1 cellular context compared by ENCODE assay signal in the genomic region with DNA sequence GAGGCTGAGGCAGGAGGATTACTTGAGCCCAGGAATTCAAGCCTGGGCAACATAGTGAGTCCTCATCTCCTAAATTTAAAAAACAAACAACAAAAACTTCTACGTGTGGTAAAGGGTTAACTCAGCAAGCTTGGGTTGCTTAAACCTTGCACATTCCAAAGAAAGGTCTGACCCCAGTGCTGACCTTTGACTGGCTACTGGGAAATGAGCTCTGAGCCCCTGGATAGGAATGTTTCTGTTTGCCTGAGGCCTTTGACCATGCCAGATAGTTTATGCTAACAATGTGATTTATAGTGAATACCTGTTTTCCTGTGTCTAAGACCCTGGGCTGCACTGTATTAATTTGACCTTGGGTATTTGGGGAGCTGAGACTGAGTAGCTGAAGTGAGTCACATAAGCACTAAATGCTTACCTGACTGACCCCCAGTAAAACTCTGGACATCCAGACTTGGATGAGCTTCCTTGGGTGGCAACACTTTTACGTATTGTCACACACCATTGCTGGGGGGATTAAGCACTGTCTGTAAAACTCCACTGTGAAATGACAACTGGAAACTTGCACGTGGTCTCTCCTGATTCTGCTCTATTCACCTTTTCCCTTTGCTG.
A peak's percentile ranks its signal among the peaks of the same experiment; 100 is the strongest.
TF ChIP-seq lines count a peak whose summit lies in the region.

No MANE protein-coding gene starts in this region.

TF ChIP-seq in HepG2, 621 proteins besides CTCF, POLR2A, EP300 and RAD21 (continued from another document and continues in another):
- TF ChIP-seq, protein P1, sequence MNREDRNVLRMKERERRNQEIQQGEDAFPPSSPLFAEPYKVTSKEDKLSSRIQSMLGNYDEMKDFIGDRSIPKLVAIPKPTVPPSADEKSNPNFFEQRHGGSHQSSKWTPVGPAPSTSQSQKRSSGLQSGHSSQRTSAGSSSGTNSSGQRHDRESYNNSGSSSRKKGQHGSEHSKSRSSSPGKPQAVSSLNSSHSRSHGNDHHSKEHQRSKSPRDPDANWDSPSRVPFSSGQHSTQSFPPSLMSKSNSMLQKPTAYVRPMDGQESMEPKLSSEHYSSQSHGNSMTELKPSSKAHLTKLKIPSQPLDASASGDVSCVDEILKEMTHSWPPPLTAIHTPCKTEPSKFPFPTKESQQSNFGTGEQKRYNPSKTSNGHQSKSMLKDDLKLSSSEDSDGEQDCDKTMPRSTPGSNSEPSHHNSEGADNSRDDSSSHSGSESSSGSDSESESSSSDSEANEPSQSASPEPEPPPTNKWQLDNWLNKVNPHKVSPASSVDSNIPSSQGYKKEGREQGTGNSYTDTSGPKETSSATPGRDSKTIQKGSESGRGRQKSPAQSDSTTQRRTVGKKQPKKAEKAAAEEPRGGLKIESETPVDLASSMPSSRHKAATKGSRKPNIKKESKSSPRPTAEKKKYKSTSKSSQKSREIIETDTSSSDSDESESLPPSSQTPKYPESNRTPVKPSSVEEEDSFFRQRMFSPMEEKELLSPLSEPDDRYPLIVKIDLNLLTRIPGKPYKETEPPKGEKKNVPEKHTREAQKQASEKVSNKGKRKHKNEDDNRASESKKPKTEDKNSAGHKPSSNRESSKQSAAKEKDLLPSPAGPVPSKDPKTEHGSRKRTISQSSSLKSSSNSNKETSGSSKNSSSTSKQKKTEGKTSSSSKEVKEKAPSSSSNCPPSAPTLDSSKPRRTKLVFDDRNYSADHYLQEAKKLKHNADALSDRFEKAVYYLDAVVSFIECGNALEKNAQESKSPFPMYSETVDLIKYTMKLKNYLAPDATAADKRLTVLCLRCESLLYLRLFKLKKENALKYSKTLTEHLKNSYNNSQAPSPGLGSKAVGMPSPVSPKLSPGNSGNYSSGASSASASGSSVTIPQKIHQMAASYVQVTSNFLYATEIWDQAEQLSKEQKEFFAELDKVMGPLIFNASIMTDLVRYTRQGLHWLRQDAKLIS (CRISPR knock-in tag; IDR thresholded peaks at IDR 0.05): no peak
- TF ChIP-seq NCOA5 (CRISPR knock-in tag; IDR thresholded peaks at IDR 0.05): no peak
- TF ChIP-seq, protein P2, sequence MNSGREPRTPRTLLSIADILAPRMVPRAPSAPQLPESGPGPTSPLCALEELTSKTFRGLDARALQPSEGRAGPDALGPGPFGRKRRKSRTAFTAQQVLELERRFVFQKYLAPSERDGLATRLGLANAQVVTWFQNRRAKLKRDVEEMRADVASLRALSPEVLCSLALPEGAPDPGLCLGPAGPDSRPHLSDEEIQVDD (CRISPR knock-in tag; IDR thresholded peaks at IDR 0.05; ENCODE audit: borderline replicate concordance): no peak
- TF ChIP-seq, protein P3, sequence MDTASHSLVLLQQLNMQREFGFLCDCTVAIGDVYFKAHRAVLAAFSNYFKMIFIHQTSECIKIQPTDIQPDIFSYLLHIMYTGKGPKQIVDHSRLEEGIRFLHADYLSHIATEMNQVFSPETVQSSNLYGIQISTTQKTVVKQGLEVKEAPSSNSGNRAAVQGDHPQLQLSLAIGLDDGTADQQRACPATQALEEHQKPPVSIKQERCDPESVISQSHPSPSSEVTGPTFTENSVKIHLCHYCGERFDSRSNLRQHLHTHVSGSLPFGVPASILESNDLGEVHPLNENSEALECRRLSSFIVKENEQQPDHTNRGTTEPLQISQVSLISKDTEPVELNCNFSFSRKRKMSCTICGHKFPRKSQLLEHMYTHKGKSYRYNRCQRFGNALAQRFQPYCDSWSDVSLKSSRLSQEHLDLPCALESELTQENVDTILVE (CRISPR knock-in tag; IDR thresholded peaks at IDR 0.05): peak; percentile 56; the same call in 1 of the 2 replicates
- no peak for TF ChIP-seq FOXK2 (IDR thresholded peaks at IDR 0.05)
- no peak for TF ChIP-seq ZNF33B (CRISPR knock-in tag; IDR thresholded peaks at IDR 0.05)
- peak; percentile 95 for TF ChIP-seq RXRB (CRISPR knock-in tag; IDR thresholded peaks at IDR 0.05; ENCODE audit: borderline replicate concordance)
- no peak for TF ChIP-seq SP140L (CRISPR knock-in tag; IDR thresholded peaks at IDR 0.05; ENCODE audit: borderline replicate concordance)
- TF ChIP-seq ZNF569 (CRISPR knock-in tag; IDR thresholded peaks at IDR 0.05; ENCODE audit: borderline replicate concordance): no peak
- no peak for TF ChIP-seq NPAS2 (CRISPR knock-in tag; IDR thresholded peaks at IDR 0.05; ENCODE audit: borderline replicate concordance)
- TF ChIP-seq, protein P4, sequence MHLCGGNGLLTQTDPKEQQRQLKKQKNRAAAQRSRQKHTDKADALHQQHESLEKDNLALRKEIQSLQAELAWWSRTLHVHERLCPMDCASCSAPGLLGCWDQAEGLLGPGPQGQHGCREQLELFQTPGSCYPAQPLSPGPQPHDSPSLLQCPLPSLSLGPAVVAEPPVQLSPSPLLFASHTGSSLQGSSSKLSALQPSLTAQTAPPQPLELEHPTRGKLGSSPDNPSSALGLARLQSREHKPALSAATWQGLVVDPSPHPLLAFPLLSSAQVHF (CRISPR knock-in tag; IDR thresholded peaks at IDR 0.05): no peak
- peak; percentile 54; the same call in 1 of the 2 replicates for TF ChIP-seq SNAI1 (CRISPR knock-in tag; IDR thresholded peaks at IDR 0.05; ENCODE audit: borderline replicate concordance)
- TF ChIP-seq ZNF367 (CRISPR knock-in tag; IDR thresholded peaks at IDR 0.05; ENCODE audit: borderline replicate concordance): no peak
- TF ChIP-seq, protein P5, sequence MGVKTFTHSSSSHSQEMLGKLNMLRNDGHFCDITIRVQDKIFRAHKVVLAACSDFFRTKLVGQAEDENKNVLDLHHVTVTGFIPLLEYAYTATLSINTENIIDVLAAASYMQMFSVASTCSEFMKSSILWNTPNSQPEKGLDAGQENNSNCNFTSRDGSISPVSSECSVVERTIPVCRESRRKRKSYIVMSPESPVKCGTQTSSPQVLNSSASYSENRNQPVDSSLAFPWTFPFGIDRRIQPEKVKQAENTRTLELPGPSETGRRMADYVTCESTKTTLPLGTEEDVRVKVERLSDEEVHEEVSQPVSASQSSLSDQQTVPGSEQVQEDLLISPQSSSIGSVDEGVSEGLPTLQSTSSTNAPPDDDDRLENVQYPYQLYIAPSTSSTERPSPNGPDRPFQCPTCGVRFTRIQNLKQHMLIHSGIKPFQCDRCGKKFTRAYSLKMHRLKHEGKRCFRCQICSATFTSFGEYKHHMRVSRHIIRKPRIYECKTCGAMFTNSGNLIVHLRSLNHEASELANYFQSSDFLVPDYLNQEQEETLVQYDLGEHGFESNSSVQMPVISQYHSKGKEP (CRISPR knock-in tag; IDR thresholded peaks at IDR 0.05): no peak
- TF ChIP-seq, protein P6, sequence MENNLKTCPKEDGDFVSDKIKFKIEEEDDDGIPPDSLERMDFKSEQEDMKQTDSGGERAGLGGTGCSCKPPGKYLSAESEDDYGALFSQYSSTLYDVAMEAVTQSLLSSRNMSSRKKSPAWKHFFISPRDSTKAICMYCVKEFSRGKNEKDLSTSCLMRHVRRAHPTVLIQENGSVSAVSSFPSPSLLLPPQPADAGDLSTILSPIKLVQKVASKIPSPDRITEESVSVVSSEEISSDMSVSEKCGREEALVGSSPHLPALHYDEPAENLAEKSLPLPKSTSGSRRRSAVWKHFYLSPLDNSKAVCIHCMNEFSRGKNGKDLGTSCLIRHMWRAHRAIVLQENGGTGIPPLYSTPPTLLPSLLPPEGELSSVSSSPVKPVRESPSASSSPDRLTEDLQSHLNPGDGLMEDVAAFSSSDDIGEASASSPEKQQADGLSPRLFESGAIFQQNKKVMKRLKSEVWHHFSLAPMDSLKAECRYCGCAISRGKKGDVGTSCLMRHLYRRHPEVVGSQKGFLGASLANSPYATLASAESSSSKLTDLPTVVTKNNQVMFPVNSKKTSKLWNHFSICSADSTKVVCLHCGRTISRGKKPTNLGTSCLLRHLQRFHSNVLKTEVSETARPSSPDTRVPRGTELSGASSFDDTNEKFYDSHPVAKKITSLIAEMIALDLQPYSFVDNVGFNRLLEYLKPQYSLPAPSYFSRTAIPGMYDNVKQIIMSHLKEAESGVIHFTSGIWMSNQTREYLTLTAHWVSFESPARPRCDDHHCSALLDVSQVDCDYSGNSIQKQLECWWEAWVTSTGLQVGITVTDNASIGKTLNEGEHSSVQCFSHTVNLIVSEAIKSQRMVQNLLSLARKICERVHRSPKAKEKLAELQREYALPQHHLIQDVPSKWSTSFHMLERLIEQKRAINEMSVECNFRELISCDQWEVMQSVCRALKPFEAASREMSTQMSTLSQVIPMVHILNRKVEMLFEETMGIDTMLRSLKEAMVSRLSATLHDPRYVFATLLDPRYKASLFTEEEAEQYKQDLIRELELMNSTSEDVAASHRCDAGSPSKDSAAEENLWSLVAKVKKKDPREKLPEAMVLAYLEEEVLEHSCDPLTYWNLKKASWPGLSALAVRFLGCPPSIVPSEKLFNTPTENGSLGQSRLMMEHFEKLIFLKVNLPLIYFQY (CRISPR knock-in tag; IDR thresholded peaks at IDR 0.05; ENCODE audit: borderline replicate concordance): 0 out of 2 replicates have a peak, but pooled peaks have one; percentile 31
- TF ChIP-seq ZNF674 (CRISPR knock-in tag; IDR thresholded peaks at IDR 0.05; ENCODE audit: low read depth): no peak
- TF ChIP-seq ZNF552 (CRISPR knock-in tag; IDR thresholded peaks at IDR 0.05; ENCODE audit: borderline replicate concordance): no peak
- TF ChIP-seq, protein P7, sequence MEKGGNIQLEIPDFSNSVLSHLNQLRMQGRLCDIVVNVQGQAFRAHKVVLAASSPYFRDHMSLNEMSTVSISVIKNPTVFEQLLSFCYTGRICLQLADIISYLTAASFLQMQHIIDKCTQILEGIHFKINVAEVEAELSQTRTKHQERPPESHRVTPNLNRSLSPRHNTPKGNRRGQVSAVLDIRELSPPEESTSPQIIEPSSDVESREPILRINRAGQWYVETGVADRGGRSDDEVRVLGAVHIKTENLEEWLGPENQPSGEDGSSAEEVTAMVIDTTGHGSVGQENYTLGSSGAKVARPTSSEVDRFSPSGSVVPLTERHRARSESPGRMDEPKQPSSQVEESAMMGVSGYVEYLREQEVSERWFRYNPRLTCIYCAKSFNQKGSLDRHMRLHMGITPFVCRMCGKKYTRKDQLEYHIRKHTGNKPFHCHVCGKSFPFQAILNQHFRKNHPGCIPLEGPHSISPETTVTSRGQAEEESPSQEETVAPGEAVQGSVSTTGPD (CRISPR knock-in tag; IDR thresholded peaks at IDR 0.05): peak; percentile 77; the same call in 1 of the 2 replicates
- TF ChIP-seq ZFY (CRISPR knock-in tag; IDR thresholded peaks at IDR 0.05): no peak
- TF ChIP-seq ZNF550 (CRISPR knock-in tag; IDR thresholded peaks at IDR 0.05; ENCODE audit: borderline replicate concordance): no peak
- TF ChIP-seq ZNF816 (CRISPR knock-in tag; IDR thresholded peaks at IDR 0.05; ENCODE audit: borderline replicate concordance): no peak
- TF ChIP-seq, protein P8, sequence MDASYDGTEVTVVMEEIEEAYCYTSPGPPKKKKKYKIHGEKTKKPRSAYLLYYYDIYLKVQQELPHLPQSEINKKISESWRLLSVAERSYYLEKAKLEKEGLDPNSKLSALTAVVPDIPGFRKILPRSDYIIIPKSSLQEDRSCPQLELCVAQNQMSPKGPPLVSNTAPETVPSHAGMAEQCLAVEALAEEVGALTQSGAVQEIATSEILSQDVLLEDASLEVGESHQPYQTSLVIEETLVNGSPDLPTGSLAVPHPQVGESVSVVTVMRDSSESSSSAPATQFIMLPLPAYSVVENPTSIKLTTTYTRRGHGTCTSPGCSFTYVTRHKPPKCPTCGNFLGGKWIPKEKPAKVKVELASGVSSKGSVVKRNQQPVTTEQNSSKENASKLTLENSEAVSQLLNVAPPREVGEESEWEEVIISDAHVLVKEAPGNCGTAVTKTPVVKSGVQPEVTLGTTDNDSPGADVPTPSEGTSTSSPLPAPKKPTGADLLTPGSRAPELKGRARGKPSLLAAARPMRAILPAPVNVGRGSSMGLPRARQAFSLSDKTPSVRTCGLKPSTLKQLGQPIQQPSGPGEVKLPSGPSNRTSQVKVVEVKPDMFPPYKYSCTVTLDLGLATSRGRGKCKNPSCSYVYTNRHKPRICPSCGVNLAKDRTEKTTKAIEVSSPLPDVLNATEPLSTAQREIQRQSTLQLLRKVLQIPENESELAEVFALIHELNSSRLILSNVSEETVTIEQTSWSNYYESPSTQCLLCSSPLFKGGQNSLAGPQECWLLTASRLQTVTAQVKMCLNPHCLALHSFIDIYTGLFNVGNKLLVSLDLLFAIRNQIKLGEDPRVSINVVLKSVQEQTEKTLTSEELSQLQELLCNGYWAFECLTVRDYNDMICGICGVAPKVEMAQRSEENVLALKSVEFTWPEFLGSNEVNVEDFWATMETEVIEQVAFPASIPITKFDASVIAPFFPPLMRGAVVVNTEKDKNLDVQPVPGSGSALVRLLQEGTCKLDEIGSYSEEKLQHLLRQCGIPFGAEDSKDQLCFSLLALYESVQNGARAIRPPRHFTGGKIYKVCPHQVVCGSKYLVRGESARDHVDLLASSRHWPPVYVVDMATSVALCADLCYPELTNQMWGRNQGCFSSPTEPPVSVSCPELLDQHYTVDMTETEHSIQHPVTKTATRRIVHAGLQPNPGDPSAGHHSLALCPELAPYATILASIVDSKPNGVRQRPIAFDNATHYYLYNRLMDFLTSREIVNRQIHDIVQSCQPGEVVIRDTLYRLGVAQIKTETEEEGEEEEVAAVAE (CRISPR knock-in tag; IDR thresholded peaks at IDR 0.05; ENCODE audit: borderline replicate concordance): peak; percentile 77; the same call in 1 of the 2 replicates
- no peak for TF ChIP-seq ZNF567 (CRISPR knock-in tag; IDR thresholded peaks at IDR 0.05; ENCODE audit: borderline replicate concordance)
- TF ChIP-seq, protein P9, sequence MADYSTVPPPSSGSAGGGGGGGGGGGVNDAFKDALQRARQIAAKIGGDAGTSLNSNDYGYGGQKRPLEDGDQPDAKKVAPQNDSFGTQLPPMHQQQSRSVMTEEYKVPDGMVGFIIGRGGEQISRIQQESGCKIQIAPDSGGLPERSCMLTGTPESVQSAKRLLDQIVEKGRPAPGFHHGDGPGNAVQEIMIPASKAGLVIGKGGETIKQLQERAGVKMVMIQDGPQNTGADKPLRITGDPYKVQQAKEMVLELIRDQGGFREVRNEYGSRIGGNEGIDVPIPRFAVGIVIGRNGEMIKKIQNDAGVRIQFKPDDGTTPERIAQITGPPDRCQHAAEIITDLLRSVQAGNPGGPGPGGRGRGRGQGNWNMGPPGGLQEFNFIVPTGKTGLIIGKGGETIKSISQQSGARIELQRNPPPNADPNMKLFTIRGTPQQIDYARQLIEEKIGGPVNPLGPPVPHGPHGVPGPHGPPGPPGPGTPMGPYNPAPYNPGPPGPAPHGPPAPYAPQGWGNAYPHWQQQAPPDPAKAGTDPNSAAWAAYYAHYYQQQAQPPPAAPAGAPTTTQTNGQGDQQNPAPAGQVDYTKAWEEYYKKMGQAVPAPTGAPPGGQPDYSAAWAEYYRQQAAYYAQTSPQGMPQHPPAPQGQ (CRISPR knock-in tag; IDR thresholded peaks at IDR 0.05; ENCODE audit: borderline replicate concordance): no peak
- TF ChIP-seq, protein P10, sequence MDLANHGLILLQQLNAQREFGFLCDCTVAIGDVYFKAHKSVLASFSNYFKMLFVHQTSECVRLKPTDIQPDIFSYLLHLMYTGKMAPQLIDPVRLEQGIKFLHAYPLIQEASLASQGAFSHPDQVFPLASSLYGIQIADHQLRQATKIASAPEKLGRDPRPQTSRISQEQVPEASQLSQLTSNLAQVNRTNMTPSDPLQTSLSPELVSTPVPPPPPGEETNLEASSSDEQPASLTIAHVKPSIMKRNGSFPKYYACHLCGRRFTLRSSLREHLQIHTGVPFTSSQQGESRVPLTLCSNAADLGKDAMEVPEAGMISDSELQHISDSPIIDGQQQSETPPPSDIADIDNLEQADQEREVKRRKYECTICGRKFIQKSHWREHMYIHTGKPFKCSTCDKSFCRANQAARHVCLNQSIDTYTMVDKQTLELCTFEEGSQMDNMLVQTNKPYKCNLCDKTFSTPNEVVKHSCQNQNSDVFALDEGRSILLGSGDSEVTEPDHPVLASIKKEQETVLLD (CRISPR knock-in tag; IDR thresholded peaks at IDR 0.05; ENCODE audit: low read depth): no peak
